Comparison of ENCODE assay signal across 8 cellular contexts in genomic region chr12:125064492-125064891, GRCh38. TPM values are rescaled to one million over a fixed set of nuclear protein-coding genes. Genes with fewer than 3 reads are reported as not detected.
DNase-seq lines count a peak whose midpoint lies in the region; ATAC-seq and TF ChIP-seq lines count a peak whose summit lies in the region.

No MANE protein-coding gene starts in this region.

- H3K27me3 ChIP-seq in PC-3 (ENCODE audit: low read length) = no peaks in the 10 kb centered on the region
- H3K27me3 ChIP-seq in esophagus squamous epithelium = no peaks in the 10 kb centered on the region

- no peaks in the 10 kb centered on the region for H3K9me2 ChIP-seq in PC-3 (replicated peaks; ENCODE audit: low read length)

- 44 to 63% methylated on average over 5 of the region's 5 CpGs for WGBS in esophagus squamous epithelium, 2 donors

- TF ChIP-seq CTCF in PC-3 (conservative IDR thresholded peaks at IDR 0.05; ENCODE audit: low read depth, low read length) (no peak), esophagus squamous epithelium (IDR thresholded peaks at IDR 0.05) (no peak), retinal pigment epithelial cell (conservative IDR thresholded peaks at IDR 0.05; ENCODE audit: low read depth, low read length) (no peak)

- H3K4me2 ChIP-seq in PC-3 (ENCODE audit: low read length) = peak overlapping the region; percentile 100

- H3K79me2 ChIP-seq in PC-3 (ENCODE audit: low read length) = peaks cover 40% of the 10 kb centered on the region

- H3K4me1 ChIP-seq in PC-3 (ENCODE audit: insufficient read depth, low read length) = peaks cover 22% of the 10 kb centered on the region
- H3K4me1 ChIP-seq in esophagus squamous epithelium = peaks cover 11 to 37% (median 13%) of the 10 kb centered on the region in 3 donors

- intact Hi-C loops in PC-3 (cut with micrococcal nuclease) (loop anchor here (2.0 kb wide), 1 partner anchor 70 kb away; no protein-coding TSS in a partner anchor), esophagus squamous epithelium (cut with DNase I) (no loop called here)

- H2AFZ ChIP-seq in PC-3 (ENCODE audit: low read length) = peak overlapping the region; percentile 100

- CTCF ChIA-PET in PC-3 (lab: Charles Lee) = interaction anchor here (0.6 kb wide), 1 partner anchor 1352 kb away, joined by 3 read pairs; no protein-coding TSS in a partner anchor

- BruUV-seq in PC-3 (replicated peaks; lab: Mats Ljungman, UMichigan) = no TSS peak

- H3K4me3 ChIP-seq in GM08714 (ENCODE audit: low read length) (peak overlapping the region; percentile 80; the same call in 1 of the 2 replicates), PC-3 (ENCODE audit: low read length) (peak overlapping the region; percentile 98), esophagus squamous epithelium (peak overlapping the region; percentile 63 to 84 (median 82)), retinal pigment epithelial cell (ENCODE audit: low read length) (peak overlapping the region; percentile 76)

- H3K9me3 ChIP-seq in PC-3 (ENCODE audit: low read length) (no peaks in the 10 kb centered on the region), esophagus squamous epithelium (no peaks in the 10 kb centered on the region)

- POLR2A ChIA-PET in PC-3 (lab: Charles Lee; ENCODE audit: unreplicated experiment) = interaction anchor here (1.0 kb wide), 1 partner anchor 15 kb away, joined by 12 read pairs; no protein-coding TSS in a partner anchor

- TF ChIP-seq POLR2A in esophagus squamous epithelium (IDR thresholded peaks at IDR 0.05) = no peak

- no peaks in the 10 kb centered on the region for H3F3A ChIP-seq in PC-3 (ENCODE audit: low read length, unreplicated experiment)

- in situ Hi-C loops in G401 (cut with HindIII; ENCODE audit: low sequenced_read_pairs) = no loop called here
- in situ Hi-C loops in KBM-7 (cut with MboI; ENCODE audit: low pct_unique_long_range_greater_than_20kb, low sequenced_read_pairs) = no loop called here

- H3K9ac ChIP-seq in PC-3 (ENCODE audit: low read length) = peak overlapping the region; percentile 75; the same call in 1 of the 2 replicates

- H3K36me3 ChIP-seq in PC-3 (ENCODE audit: low read depth, low read length) (no peaks in the 10 kb centered on the region), esophagus squamous epithelium (peaks cover 0 to 7% (median 0%) of the 10 kb centered on the region in 3 donors)

- no peak overlapping the region for H3K27ac ChIP-seq in PC-3 (ENCODE audit: low read length)
- H3K27ac ChIP-seq in esophagus squamous epithelium = peak overlapping the region in 1 of 4 donors; percentile 85

- 0 out of 2 replicates have a peak, but pooled peaks cover 3% of the 10 kb centered on the region for H4K20me1 ChIP-seq in PC-3 (ENCODE audit: low read length)

- no peak for ATAC-seq in PC-3
- no peak for ATAC-seq in HG03045 (IDR thresholded peaks at IDR 0.05; ENCODE audit: unreplicated experiment)

- no peak for DNase-seq in PC-3
- DNase-seq in esophagus squamous epithelium (lab: John Stamatoyannopoulos, UW) = no peak
- no peak for DNase-seq in retinal pigment epithelial cell (ENCODE audit: low read depth)
- DNase-seq in G401 (ENCODE audit: low spot score) = no peak
- no peak for DNase-seq in KBM-7
- no peak for DNase-seq in activated CD8-positive, alpha-beta memory T cell treated with anti-CD3 and anti-CD28 coated beads, Interleukin-2, amount 50 U/mL, for 4 hours

RNA-seq across cellular contexts. Expression of gene AACS, which starts 0.7 kb away (rescaled TPM):
- 31.9 and 37.6 TPM in 2 replicates for total RNA-seq in PC-3 (2014; rRNA removed)
- total RNA-seq in esophagus squamous epithelium = 10 to 100 TPM; 38.0 to 53.3 (median 44.3) TPM
- 18.6 and 19.6 TPM in 2 replicates for total RNA-seq in G401 (2014; rRNA removed; shearing (Covaris generic))
